In genomic region chr1:41573803-41574713, GRCh38 we compare ENCODE assay signal across 8 cellular contexts.
DNase-seq lines count a peak whose midpoint lies in the region; ATAC-seq, FAIRE-seq and TF ChIP-seq lines count a peak whose summit lies in the region.

No MANE protein-coding gene starts in this region.

- no peak overlapping the region for H3K9ac ChIP-seq in keratinocyte (ENCODE audit: control insufficient read depth, extremely low read depth, insufficient read depth, low read length)

- H3K36me3 ChIP-seq in DOHH2 (ENCODE audit: control insufficient read depth, low read length) (no peaks in the 10 kb centered on the region), bronchial epithelial cell (ENCODE audit: control insufficient read depth, insufficient read depth, low read length) (no peaks in the 10 kb centered on the region), keratinocyte (ENCODE audit: control insufficient read depth in 2 of 2, extremely low read depth in 1 of 2, insufficient read depth in 2 of 2, low read length in 2 of 2) (no peaks in the 10 kb centered on the region)

- H3K9me1 ChIP-seq in keratinocyte (ENCODE audit: control insufficient read depth, extremely low read depth, insufficient read depth, low read length) = no peaks in the 10 kb centered on the region

- H2AFZ ChIP-seq in keratinocyte (ENCODE audit: control insufficient read depth, low read length) = no peak overlapping the region

- H3K9me2 ChIP-seq in DOHH2 (replicated peaks; ENCODE audit: control insufficient read depth, low read length) = no peaks in the 10 kb centered on the region

- ATAC-seq in HG02938 (IDR thresholded peaks at IDR 0.05; ENCODE audit: unreplicated experiment) (peak; percentile 52), WTC11 (peak; percentile 95), GM21825 (IDR thresholded peaks at IDR 0.05; ENCODE audit: unreplicated experiment) (no peak)

- H3F3A ChIP-seq in DOHH2 (ENCODE audit: control insufficient read depth, insufficient read depth) = no peaks in the 10 kb centered on the region

- no peak overlapping the region for H3K27ac ChIP-seq in DOHH2 (ENCODE audit: low read depth, low read length)
- no peak overlapping the region for H3K27ac ChIP-seq in keratinocyte (ENCODE audit: control insufficient read depth, insufficient read depth, low read length)

- POLR2A ChIA-PET in WTC11 (lab: Charles Lee) = no interaction called here

- no peaks in the 10 kb centered on the region; the same call in 1 of the 2 replicates for H3K27me3 ChIP-seq in DOHH2 (ENCODE audit: control insufficient read depth, low read length)
- no peaks in the 10 kb centered on the region for H3K27me3 ChIP-seq in bronchial epithelial cell (ENCODE audit: control insufficient read depth, insufficient read depth, low read length)
- peaks cover 6% of the 10 kb centered on the region for H3K27me3 ChIP-seq in keratinocyte (ENCODE audit: control insufficient read depth, extremely low read depth, insufficient read depth, low read length)

- H3K4me1 ChIP-seq in DOHH2 (ENCODE audit: control insufficient read depth, low read length) (no peaks in the 10 kb centered on the region), keratinocyte (ENCODE audit: control insufficient read depth, extremely low read depth, insufficient read depth, low read length) (no peaks in the 10 kb centered on the region)

- peak; percentile 96 for FAIRE-seq in bronchial epithelial cell (lab: Jason Lieb, UNC)
- peak; percentile 72 for FAIRE-seq in keratinocyte (lab: Jason Lieb, UNC)

- no peaks in the 10 kb centered on the region for H3K79me2 ChIP-seq in DOHH2 (ENCODE audit: control insufficient read depth, low read length)
- no peaks in the 10 kb centered on the region for H3K79me2 ChIP-seq in keratinocyte (ENCODE audit: control insufficient read depth, insufficient read depth, low read length)

- peak; percentile 79 for TF ChIP-seq CTCF in DOHH2 (IDR thresholded peaks at IDR 0.05; ENCODE audit: low read depth, low read length, poor library complexity, severe bottlenecking)
- TF ChIP-seq CTCF in WTC11 (IDR thresholded peaks at IDR 0.05) = peak; percentile 81
- peak; percentile 96 for TF ChIP-seq CTCF in bronchial epithelial cell (IDR thresholded peaks at IDR 0.05; ENCODE audit: insufficient read depth, low read length, severe bottlenecking)
- peak; percentile 95 to 96 (median 95) for TF ChIP-seq CTCF in keratinocyte (optimal IDR thresholded peaks at IDR 0.05 in 1 of 3, IDR thresholded peaks at IDR 0.05 in 1 of 3, conservative IDR thresholded peaks at IDR 0.05 in 1 of 3; ENCODE audit: extremely low read depth in 1 of 3, insufficient read depth in 2 of 3, low read length in 3 of 3)

- H3K4me3 ChIP-seq in DOHH2 (ENCODE audit: low read length) (no peak overlapping the region), bronchial epithelial cell (ENCODE audit: low read depth, low read length) (no peak overlapping the region), keratinocyte (ENCODE audit: control insufficient read depth in 2 of 3, extremely low read depth in 1 of 3, insufficient read depth in 2 of 3, low read depth in 1 of 3, low read length in 3 of 3) (no peak overlapping the region)

- no peaks in the 10 kb centered on the region for H4K20me1 ChIP-seq in DOHH2 (ENCODE audit: control insufficient read depth, insufficient read depth, low read depth, low read length)
- H4K20me1 ChIP-seq in keratinocyte (ENCODE audit: control insufficient read depth, extremely low read depth, insufficient read depth, low read length) = peaks cover 3% of the 10 kb centered on the region

- H3K27me3 Mint-ChIP-seq in WTC11 (ENCODE audit: low read depth) = peaks cover 3% of the 10 kb centered on the region

- peaks cover under 1% of the 10 kb centered on the region; the same call in 1 of the 2 replicates for H3K36me3 Mint-ChIP-seq in WTC11

- no peaks in the 10 kb centered on the region for H3K4me1 Mint-ChIP-seq in WTC11

- CTCF ChIA-PET in WTC11 (lab: Charles Lee) = interaction anchor here (0.6 to 3.9 kb wide), 26 partner anchors 9 to 599 kb away, joined by 3 to 29 read pairs (median 4); no protein-coding TSS in a partner anchor

- no peak overlapping the region for H3K27ac Mint-ChIP-seq in WTC11

- H3K9me3 Mint-ChIP-seq in WTC11 = peaks cover 2% of the 10 kb centered on the region

- DNase-seq in NCI-H2196 (lab: John Stamatoyannopoulos, UW; ENCODE audit: unreplicated experiment) = peak; percentile 90
- DNase-seq in WTC11 (ENCODE audit: low spot score) = peak; percentile 81
- DNase-seq in bronchial epithelial cell (ENCODE audit: low read depth) = peak; percentile 60
- peak; percentile 7 for DNase-seq in keratinocyte (ENCODE audit: low read depth, low spot score)
- DNase-seq in stimulated activated CD4-positive, alpha-beta T cell treated with anti-CD3 and anti-CD28 coated beads, Interleukin-1b, Interleukin-23, amount 100 ng/mL, for 4 hours (ENCODE audit: low read depth in 2 of 2) = peak; percentile 63 to 78

- H3K4me3 Mint-ChIP-seq in WTC11 = no peak overlapping the region

- H3K4me2 ChIP-seq in DOHH2 (ENCODE audit: low read length) (no peak overlapping the region), keratinocyte (ENCODE audit: control insufficient read depth, extremely low read depth, insufficient read depth, low read depth, low read length) (no peak overlapping the region)

- H3K9me3 ChIP-seq in DOHH2 (ENCODE audit: control insufficient read depth, insufficient read depth, low read length) (no peaks in the 10 kb centered on the region), keratinocyte (ENCODE audit: control insufficient read depth, low read depth, low read length) (no peaks in the 10 kb centered on the region)

- dilution Hi-C loops in keratinocyte (cut with MboI; ENCODE audit: extremely low pct_ligation_motif_present, low sequenced_read_pairs) = no loop called here

TF ChIP-seq in WTC11, 78 proteins besides CTCF, POLR2A, EP300 and RAD21:
- TF ChIP-seq ZNF671 (CRISPR knock-in tag; IDR thresholded peaks at IDR 0.05) = no peak
- no peak for TF ChIP-seq IRF2 (CRISPR knock-in tag; IDR thresholded peaks at IDR 0.05; ENCODE audit: borderline replicate concordance, low read depth)
- no peak for TF ChIP-seq FOXJ3 (CRISPR knock-in tag; IDR thresholded peaks at IDR 0.05; ENCODE audit: borderline replicate concordance)
- TF ChIP-seq CDX4 (CRISPR knock-in tag; IDR thresholded peaks at IDR 0.05; ENCODE audit: borderline replicate concordance) = no peak
- no peak for TF ChIP-seq GRHL2 (CRISPR knock-in tag; IDR thresholded peaks at IDR 0.05; ENCODE audit: insufficient replicate concordance, severe bottlenecking)
- no peak for TF ChIP-seq GTF2I (CRISPR knock-in tag; conservative IDR thresholded peaks at IDR 0.05)
- TF ChIP-seq PRRX2 (CRISPR knock-in tag; IDR thresholded peaks at IDR 0.05) = no peak
- TF ChIP-seq NFATC4 (CRISPR knock-in tag; IDR thresholded peaks at IDR 0.05) = no peak
- TF ChIP-seq ZNF423 (CRISPR knock-in tag; IDR thresholded peaks at IDR 0.05) = no peak
- TF ChIP-seq NR2C2 (CRISPR knock-in tag; IDR thresholded peaks at IDR 0.05) = no peak
- TF ChIP-seq USF1 (CRISPR knock-in tag; IDR thresholded peaks at IDR 0.05) = no peak
- TF ChIP-seq HMGA2 (CRISPR knock-in tag; IDR thresholded peaks at IDR 0.05) = no peak
- TF ChIP-seq ELF4 (CRISPR knock-in tag; IDR thresholded peaks at IDR 0.05; ENCODE audit: low read depth) = no peak
- TF ChIP-seq CREM (CRISPR knock-in tag; IDR thresholded peaks at IDR 0.05) = no peak

Comparison
In these comparisons a context has a peak if more than half of its experiments do, and no peak if none do; other contexts are left out.
1. DNase-seq: peak in every context shown above with its lines; median percentile 90 in NCI-H2196; 81 in WTC11; 70 in stimulated activated CD4-positive, alpha-beta T cell treated with anti-CD3 and anti-CD28 coated beads, Interleukin-1b, Interleukin-23, amount 100 ng/mL, for 4 hours; 60 in bronchial epithelial cell; 7 in keratinocyte.